ENCODE assay signal across 18 cellular contexts in the genomic region with DNA sequence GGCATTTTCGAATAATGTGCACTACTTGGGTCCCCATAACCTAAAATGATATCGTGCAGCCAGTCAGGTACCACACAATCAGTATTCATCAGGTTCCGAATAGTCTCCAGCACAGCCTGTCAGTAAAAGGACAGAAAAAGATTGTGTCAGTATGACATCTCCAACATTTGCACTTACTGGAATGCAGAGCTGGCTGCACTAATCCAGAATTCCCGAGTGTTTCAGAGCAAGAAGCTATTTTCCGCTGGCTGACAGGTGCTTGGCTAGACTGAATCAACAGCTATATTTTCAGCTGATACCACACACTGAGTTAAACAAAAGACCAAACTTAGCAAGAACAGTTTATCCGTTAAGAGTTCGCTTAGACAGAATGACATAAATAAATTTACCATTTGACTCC.
DNase-seq lines count a peak whose midpoint lies in the region; ATAC-seq and TF ChIP-seq lines count a peak whose summit lies in the region.
"Had no signal": no experiment of that assay in that cellular context is flagged by ENCODE, and none has a peak within 500 bp of the region (broad histone marks: within the 10 kb centered on the region; RNA-seq: fewer than 3 reads in every experiment).

No MANE protein-coding gene starts in this region.

- no peak for TF ChIP-seq EP300 in sigmoid colon (IDR thresholded peaks at IDR 0.05)
- TF ChIP-seq EP300 in ovary (IDR thresholded peaks at IDR 0.05) = no peak

- TF ChIP-seq POLR2A in heart left ventricle (IDR thresholded peaks at IDR 0.05) (no peak), sigmoid colon (IDR thresholded peaks at IDR 0.05) (no peak), ovary (IDR thresholded peaks at IDR 0.05) (no peak)

- H3K27ac Mint-ChIP-seq in CD8-positive, alpha-beta memory T cell = no peak overlapping the region

- H3K36me3 ChIP-seq in heart left ventricle = peaks cover 0 to 98% (median 63%) of the 10 kb centered on the region in 9 donors
- H3K36me3 ChIP-seq in sigmoid colon = peaks cover 0 to 36% (median 10%) of the 10 kb centered on the region in 4 donors
- H3K36me3 ChIP-seq in PC-9 (ENCODE audit: low read depth) = no peaks in the 10 kb centered on the region
- peaks cover 7% of the 10 kb centered on the region for H3K36me3 ChIP-seq in CD8-positive, alpha-beta memory T cell (ENCODE audit: insufficient read depth, low read length)
- no peaks in the 10 kb centered on the region for H3K36me3 ChIP-seq in ovary

- H3K9me2 ChIP-seq in PC-9 (ENCODE audit: insufficient read depth) = no peaks in the 10 kb centered on the region

- H3K9me3 Mint-ChIP-seq in CD8-positive, alpha-beta memory T cell = peaks cover 0 to 3% (median 0%) of the 10 kb centered on the region in 5 donors

- H3K4me3 Mint-ChIP-seq in CD8-positive, alpha-beta memory T cell = no peak overlapping the region

- no peak overlapping the region for H2AFZ ChIP-seq in PC-9

- POLR2A ChIA-PET in PC-9 (lab: Charles Lee; ENCODE audit: unreplicated experiment) = no interaction called here
- POLR2A ChIA-PET in CD8-positive, alpha-beta memory T cell (lab: Charles Lee) = no interaction called here

- BruUV-seq in PC-9 (replicated peaks; lab: Mats Ljungman, UMichigan) = no TSS peak

- 48 to 64% (median 54%) methylated on average over 7 of the region's 7 CpGs for WGBS in heart left ventricle, 4 donors
- WGBS in sigmoid colon, 2 donors = 88 to 93% methylated on average over 7 of the region's 7 CpGs
- 84 to 87% (median 86%) methylated on average over 7 of the region's 7 CpGs for WGBS in ovary, 3 donors

- CTCF ChIA-PET in PC-9 (lab: Charles Lee) = interaction anchor here (0.6 kb wide), 1 partner anchor 191 kb away, joined by 3 read pairs; no protein-coding TSS in a partner anchor
- CTCF ChIA-PET in CD8-positive, alpha-beta memory T cell (lab: Charles Lee) = no interaction called here

- H3K36me3 Mint-ChIP-seq in CD8-positive, alpha-beta memory T cell = peaks cover 19 to 79% (median 27%) of the 10 kb centered on the region in 3 donors

- H3K27ac ChIP-seq in heart left ventricle (peak overlapping the region in 11 of 12 donors; percentile 9 to 67 (median 49)), sigmoid colon (peak overlapping the region in 1 of 4 donors; percentile 25), PC-9 (no peak overlapping the region), ovary (no peak overlapping the region)
- no peak overlapping the region for H3K27ac ChIP-seq in CD8-positive, alpha-beta memory T cell (ENCODE audit: low read depth, low read length)
- H3K27ac ChIP-seq: A549; BLaER1 treated with 17β-estradiol and CSF1 and Interleukin-3, amounts not matched to agents 10 nM and 100 nM; KMS-11 had no signal

- ATAC-seq in heart left ventricle = peak; percentile 58 to 94 (median 84)
- ATAC-seq: A549 had no signal

- peak; percentile 1 for DNase-seq in COR-L47 (lab: John Stamatoyannopoulos, UW)
- peak; percentile 69 for DNase-seq in NCI-H146 (lab: John Stamatoyannopoulos, UW)
- peak in 1 of 5 donors; percentile 19 for DNase-seq in heart left ventricle
- DNase-seq in myocyte (ENCODE audit: low read depth) = peak; percentile 90
- DNase-seq in sigmoid colon = no peak
- no peak for DNase-seq in PC-9
- DNase-seq in CD8-positive, alpha-beta memory T cell = no peak
- no peak for DNase-seq in ovary
- DNase-seq: DMS 273 treated with DMSO at 0.1 percent for 48 hours, GF-D8, NCI-H1092, NCI-H187 treated with DMSO at 0.1 percent for 48 hours, NCI-H524, RPMI8226, SW 1271 had no signal

- no peaks in the 10 kb centered on the region for H3K4me1 Mint-ChIP-seq in CD8-positive, alpha-beta memory T cell

- no peaks in the 10 kb centered on the region for H3K79me2 ChIP-seq in PC-9 (ENCODE audit: low read depth)

- H4K20me1 ChIP-seq in PC-9 (ENCODE audit: insufficient read depth) = no peaks in the 10 kb centered on the region

- no peaks in the 10 kb centered on the region for H3K27me3 Mint-ChIP-seq in CD8-positive, alpha-beta memory T cell

- TF ChIP-seq CTCF in heart left ventricle (IDR thresholded peaks at IDR 0.05) (no peak), sigmoid colon (IDR thresholded peaks at IDR 0.05) (no peak), PC-9 (conservative IDR thresholded peaks at IDR 0.05) (no peak), ovary (IDR thresholded peaks at IDR 0.05) (no peak)

- no peaks in the 10 kb centered on the region for H3K27me3 ChIP-seq in heart left ventricle
- H3K27me3 ChIP-seq in sigmoid colon = no peaks in the 10 kb centered on the region
- H3K27me3 ChIP-seq in PC-9 (ENCODE audit: insufficient read depth, low read depth) = no peaks in the 10 kb centered on the region
- H3K27me3 ChIP-seq in CD8-positive, alpha-beta memory T cell (ENCODE audit: insufficient read depth, low read length, poor library complexity, severe bottlenecking) = no peaks in the 10 kb centered on the region
- H3K27me3 ChIP-seq in ovary = no peaks in the 10 kb centered on the region
- H3K27me3 ChIP-seq: BLaER1 treated with 17β-estradiol and CSF1 and Interleukin-3, amounts not matched to agents 10 nM and 100 nM had no signal

- intact Hi-C loops in heart left ventricle (cut with DNase I) = loop anchor here in 2 of 10 donors (5.0 to 10.0 kb wide), 2 partner anchors 96 to 193 kb away; no protein-coding TSS in a partner anchor
- intact Hi-C loops in sigmoid colon (cut with DNase I) = no loop called here
- intact Hi-C loops in PC-9 (cut with micrococcal nuclease; ENCODE audit: unreplicated experiment) = no loop called here
- intact Hi-C loops in ovary (cut with DNase I) = no loop called here

- H3K9me3 ChIP-seq in heart left ventricle (no peaks in the 10 kb centered on the region), sigmoid colon (no peaks in the 10 kb centered on the region), PC-9 (ENCODE audit: insufficient read depth, low read depth) (no peaks in the 10 kb centered on the region), ovary (no peaks in the 10 kb centered on the region)
- H3K9me3 ChIP-seq in CD8-positive, alpha-beta memory T cell (ENCODE audit: low read length) = no peaks in the 10 kb centered on the region
- H3K9me3 ChIP-seq: A549; BLaER1 treated with 17β-estradiol and CSF1 and Interleukin-3, amounts not matched to agents 10 nM and 100 nM had no signal

- H3K4me3 ChIP-seq in heart left ventricle (no peak overlapping the region), sigmoid colon (no peak overlapping the region), PC-9 (no peak overlapping the region), ovary (no peak overlapping the region)
- no peak overlapping the region for H3K4me3 ChIP-seq in CD8-positive, alpha-beta memory T cell (ENCODE audit: low read length)
- H3K4me3 ChIP-seq: A549; BLaER1 treated with 17β-estradiol and CSF1 and Interleukin-3, amounts not matched to agents 10 nM and 100 nM had no signal

- H3K4me2 ChIP-seq in PC-9 = no peak overlapping the region
- H3K4me2 ChIP-seq: A549; BLaER1 treated with 17β-estradiol and CSF1 and Interleukin-3, amounts not matched to agents 10 nM and 100 nM; KMS-11 had no signal

- H3F3A ChIP-seq in PC-9 (ENCODE audit: insufficient read depth, low read depth) = no peaks in the 10 kb centered on the region

- H3K4me1 ChIP-seq in heart left ventricle = peaks cover 0 to 8% (median 0%) of the 10 kb centered on the region in 12 donors
- H3K4me1 ChIP-seq in sigmoid colon = peaks cover 0 to 17% (median 10%) of the 10 kb centered on the region in 4 donors
- no peaks in the 10 kb centered on the region for H3K4me1 ChIP-seq in PC-9 (replicated peaks; ENCODE audit: insufficient read depth)
- H3K4me1 ChIP-seq in CD8-positive, alpha-beta memory T cell (ENCODE audit: insufficient read depth, low read length) = no peaks in the 10 kb centered on the region
- no peaks in the 10 kb centered on the region for H3K4me1 ChIP-seq in ovary (ENCODE audit: insufficient read depth)
- H3K4me1 ChIP-seq: BLaER1 treated with 17β-estradiol and CSF1 and Interleukin-3, amounts not matched to agents 10 nM and 100 nM had no signal

Comparison
In these comparisons a context has a peak if more than half of its experiments do, and no peak if none do; other contexts are left out.
1. DNase-seq: peak in COR-L47 (single experiment), NCI-H146 (single experiment) and myocyte (single experiment); none in sigmoid colon (single experiment), PC-9 (0 of 2), CD8-positive, alpha-beta memory T cell (0 of 5) and ovary (0 of 5).
2. H3K27ac ChIP-seq: peak in heart left ventricle (11 of 12); none in PC-9 (single experiment), CD8-positive, alpha-beta memory T cell (single experiment) and ovary (0 of 2).